Comparison of ENCODE assay signal across 8 cellular contexts in the genomic region with DNA sequence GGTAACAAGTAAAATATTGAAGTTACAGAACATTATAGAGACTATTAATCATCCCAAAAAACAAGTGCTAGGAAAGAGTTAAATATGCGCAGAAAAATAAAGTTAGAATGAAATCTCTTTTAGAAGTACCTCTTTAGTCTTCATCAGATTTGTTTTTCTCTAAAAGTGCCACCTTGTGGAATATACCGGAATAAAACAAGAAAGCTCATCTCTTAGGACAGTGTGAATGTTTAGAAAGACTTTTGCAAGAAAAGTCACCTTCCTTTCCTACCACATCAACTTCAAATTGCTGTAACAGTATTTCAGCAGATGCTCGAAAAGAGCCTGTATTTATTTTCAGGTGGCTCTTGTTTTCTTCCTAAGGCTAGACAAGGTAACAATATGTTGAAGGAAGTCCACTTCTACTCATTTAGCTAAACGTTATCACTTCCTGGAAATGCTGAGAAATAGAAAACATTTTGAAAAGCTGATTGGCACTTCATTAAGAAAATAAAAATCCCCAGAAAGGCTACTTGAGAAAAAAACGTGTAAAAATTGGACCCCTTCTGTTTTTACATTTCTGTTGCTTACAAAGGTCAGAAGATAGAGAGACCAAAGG. TPM values are rescaled to one million over a fixed set of nuclear protein-coding genes. Genes with fewer than 3 reads are reported as not detected.
DNase-seq lines count a peak whose midpoint lies in the region; ATAC-seq and TF ChIP-seq lines count a peak whose summit lies in the region.

No MANE protein-coding gene starts in this region.

- H3K27ac Mint-ChIP-seq in stimulated activated memory B cell treated with anti-CD40 and anti-IgM and Interleukin-4, amounts not matched to agents 10 μg/mL and 1 μg/mL and 100 μg/mL, for 72 hours = no peak overlapping the region

- no peak overlapping the region for H3K27ac ChIP-seq in RWPE2 (ENCODE audit: poor library complexity, severe bottlenecking)
- no peak overlapping the region for H3K27ac ChIP-seq in upper lobe of left lung

- ATAC-seq in RWPE2 (ENCODE audit: low read depth) (peak; percentile 50; the same call in 1 of the 3 replicates), upper lobe of left lung (ENCODE audit: low FRiP score in 2 of 2) (peak in 1 of 2 donors; percentile 44), GM21526 (IDR thresholded peaks at IDR 0.05; ENCODE audit: low FRiP score, unreplicated experiment) (no peak)
- ATAC-seq in stimulated activated memory B cell treated with anti-CD40 and anti-IgM and Interleukin-4, amounts not matched to agents 10 μg/mL and 1 μg/mL and 100 μg/mL, for 72 hours = no peak

- no peak overlapping the region for H3K4me3 ChIP-seq in RWPE2 (ENCODE audit: severe bottlenecking)
- H3K4me3 ChIP-seq in fibroblast of villous mesenchyme (ENCODE audit: low read depth, low read length) = no peak overlapping the region
- H3K4me3 ChIP-seq in upper lobe of left lung = no peak overlapping the region

- no peaks in the 10 kb centered on the region for H3K27me3 Mint-ChIP-seq in stimulated activated memory B cell treated with anti-CD40 and anti-IgM and Interleukin-4, amounts not matched to agents 10 μg/mL and 1 μg/mL and 100 μg/mL, for 72 hours

- peaks cover 5% of the 10 kb centered on the region for H3K36me3 Mint-ChIP-seq in stimulated activated memory B cell treated with anti-CD40 and anti-IgM and Interleukin-4, amounts not matched to agents 10 μg/mL and 1 μg/mL and 100 μg/mL, for 72 hours

- H3K4me1 Mint-ChIP-seq in stimulated activated memory B cell treated with anti-CD40 and anti-IgM and Interleukin-4, amounts not matched to agents 10 μg/mL and 1 μg/mL and 100 μg/mL, for 72 hours = no peaks in the 10 kb centered on the region

- DNase-seq in AML-193 (lab: John Stamatoyannopoulos, UW) (peak; percentile 44 to 46), RWPE2 (ENCODE audit: low spot score) (no peak), fibroblast of villous mesenchyme (ENCODE audit: low read depth) (no peak), upper lobe of left lung (no peak), UCSD-AML1 (lab: John Stamatoyannopoulos, UW; ENCODE audit: unreplicated experiment) (no peak)

- no peak for TF ChIP-seq EP300 in upper lobe of left lung (IDR thresholded peaks at IDR 0.05)

- no peaks in the 10 kb centered on the region for H3K9me3 Mint-ChIP-seq in stimulated activated memory B cell treated with anti-CD40 and anti-IgM and Interleukin-4, amounts not matched to agents 10 μg/mL and 1 μg/mL and 100 μg/mL, for 72 hours

- TF ChIP-seq POLR2A in upper lobe of left lung (IDR thresholded peaks at IDR 0.05) = no peak

- no peak overlapping the region for H3K4me3 Mint-ChIP-seq in stimulated activated memory B cell treated with anti-CD40 and anti-IgM and Interleukin-4, amounts not matched to agents 10 μg/mL and 1 μg/mL and 100 μg/mL, for 72 hours

- H3K36me3 ChIP-seq in RWPE2 (ENCODE audit: low read depth) (peaks cover 37% of the 10 kb centered on the region), upper lobe of left lung (peaks cover 0 to 16% (median 3%) of the 10 kb centered on the region in 4 donors)

- H3K27me3 ChIP-seq in RWPE2 (ENCODE audit: insufficient read depth, poor library complexity, severe bottlenecking) (no peaks in the 10 kb centered on the region), upper lobe of left lung (no peaks in the 10 kb centered on the region)

- WGBS in upper lobe of left lung, 2 donors = 37 to 39% methylated on average over 5 of the region's 5 CpGs

- peak; percentile 35 for TF ChIP-seq CTCF in GM12873 (IDR thresholded peaks at IDR 0.05; ENCODE audit: insufficient read depth, low read depth, low read length, missing control alignments)
- TF ChIP-seq CTCF in RWPE2 (IDR thresholded peaks at IDR 0.05; ENCODE audit: poor library complexity, severe bottlenecking) = peak; percentile 58
- peak; percentile 40 for TF ChIP-seq CTCF in fibroblast of villous mesenchyme (IDR thresholded peaks at IDR 0.05; ENCODE audit: insufficient read depth, low read depth, low read length)
- TF ChIP-seq CTCF in upper lobe of left lung (IDR thresholded peaks at IDR 0.05) = peak in 5 of 6 experiments; percentile 10 to 43 (median 31)

- H3K4me1 ChIP-seq in RWPE2 (ENCODE audit: insufficient read depth, poor library complexity, severe bottlenecking) (no peaks in the 10 kb centered on the region), upper lobe of left lung (no peaks in the 10 kb centered on the region)

- H3K9me3 ChIP-seq in RWPE2 (ENCODE audit: severe bottlenecking) = no peaks in the 10 kb centered on the region
- H3K9me3 ChIP-seq in upper lobe of left lung = no peaks in the 10 kb centered on the region

RNA-seq across cellular contexts. Expression of a gene that starts 19.8 kb away (rescaled TPM):
- total RNA-seq in fibroblast of villous mesenchyme (16.4 and 26.3 TPM in 2 replicates), upper lobe of left lung (10 to 100 TPM; 10.1 to 42.5 (median 19.8) TPM)

Comparison
In these comparisons a context has a peak if more than half of its experiments do, and no peak if none do; other contexts are left out.
1. DNase-seq: peak in AML-193 (2 of 2); none in RWPE2 (single experiment), fibroblast of villous mesenchyme (single experiment), upper lobe of left lung (0 of 2) and UCSD-AML1 (single experiment).
2. Peak in every context shown above with its lines, with median percentiles within 50 percentile points of each other: CTCF ChIP-seq.